1 cellular context compared by ENCODE assay signal in the genomic region with DNA sequence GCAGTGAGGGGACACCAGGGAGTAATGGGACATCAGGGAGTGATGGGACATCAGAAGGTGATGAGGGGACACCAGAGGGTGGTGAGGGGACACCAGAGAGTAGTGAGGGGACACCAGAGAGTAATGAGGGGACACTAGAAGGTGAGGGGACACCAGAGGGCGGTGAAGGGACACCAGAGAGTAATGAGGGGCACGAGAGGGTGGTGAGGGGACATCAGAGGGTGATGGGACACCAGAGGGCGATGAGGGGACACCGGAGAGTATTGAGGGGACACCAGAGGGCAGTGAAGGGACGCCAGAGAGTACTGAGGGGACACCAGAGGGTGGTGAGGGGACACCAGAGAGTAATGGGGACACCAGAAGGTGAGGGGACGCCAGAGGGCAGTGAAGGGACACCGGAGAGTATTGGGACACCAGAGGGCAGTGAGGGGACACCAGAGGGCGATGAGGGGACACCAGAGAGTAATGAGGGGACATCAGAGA.
TF ChIP-seq lines count a peak whose summit lies in the region.

No MANE protein-coding gene starts in this region.

TF ChIP-seq in H1, 55 proteins besides CTCF, POLR2A, EP300 and RAD21:
- no peak for TF ChIP-seq FOSL1 (IDR thresholded peaks at IDR 0.05; ENCODE audit: insufficient read depth, low read depth, low read length)
- TF ChIP-seq CHD2 (IDR thresholded peaks at IDR 0.05; ENCODE audit: low read length) = no peak
- TF ChIP-seq KDM4A (IDR thresholded peaks at IDR 0.05; ENCODE audit: low read depth, low read length, severe bottlenecking) = no peak
- no peak for TF ChIP-seq CEBPB (IDR thresholded peaks at IDR 0.05; ENCODE audit: low read depth, low read length)
- TF ChIP-seq SIRT6 (IDR thresholded peaks at IDR 0.05; ENCODE audit: low read length) = no peak
- TF ChIP-seq SP4 (IDR thresholded peaks at IDR 0.05; ENCODE audit: low read length) = no peak
